ENCODE assay signal across 6 cellular contexts in the genomic region with DNA sequence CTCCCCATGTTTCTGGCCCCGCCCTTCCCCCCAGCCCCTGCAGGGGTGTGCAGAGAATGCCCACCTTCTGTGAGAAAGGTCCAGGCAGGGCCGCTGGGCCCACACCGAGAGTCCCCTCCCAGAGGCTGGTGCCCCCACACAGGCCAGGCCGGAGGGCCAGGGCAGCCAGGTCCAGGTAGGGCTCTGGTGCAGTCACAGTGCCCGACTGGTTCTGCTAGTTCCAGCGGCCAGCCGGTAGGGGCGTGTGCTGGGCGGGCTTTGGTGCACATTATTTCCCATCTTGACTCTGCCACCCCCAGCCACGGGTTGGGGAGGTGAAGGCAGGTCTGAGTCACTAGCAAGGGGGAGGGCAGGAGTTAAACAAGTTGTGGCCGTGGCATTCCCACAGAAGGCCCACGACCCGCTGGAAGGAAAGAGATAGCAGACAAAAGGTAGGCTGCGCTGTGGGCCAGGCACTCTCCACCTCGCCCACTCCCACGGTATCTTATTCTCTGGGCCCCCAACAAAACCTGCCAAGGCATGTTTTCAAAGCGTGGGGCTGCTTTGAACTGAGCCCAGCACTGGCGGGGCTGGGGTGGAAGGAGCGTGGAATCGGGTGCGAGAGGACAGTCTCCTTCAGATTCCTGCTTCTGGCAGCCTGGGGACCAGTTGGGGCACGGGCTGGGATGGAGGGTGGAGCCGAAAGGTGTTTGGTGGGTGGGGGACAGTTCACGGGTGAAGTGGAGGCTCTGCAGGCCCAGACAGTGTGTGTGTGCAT. TPM values are rescaled to one million over a fixed set of nuclear protein-coding genes. Genes with fewer than 3 reads are reported as not detected.
DNase-seq lines count a peak whose midpoint lies in the region; ATAC-seq and TF ChIP-seq lines count a peak whose summit lies in the region.

No MANE protein-coding gene starts in this region.

- peak; percentile 59 for DNase-seq in activated CD4-positive, alpha-beta T cell treated with anti-CD3 and anti-CD28 coated beads for 36 hours
- DNase-seq in activated CD4-positive, alpha-beta T cell treated with anti-CD3 and anti-CD28 coated beads, Interleukin-2, amount 50 U/mL, for 1 hour = no peak
- no peak for DNase-seq in esophagus squamous epithelium (lab: John Stamatoyannopoulos, UW)
- no peak for DNase-seq in GM19240 (ENCODE audit: insufficient read length, low spot score)

- H3K4me3 ChIP-seq in esophagus squamous epithelium = peak overlapping the region; percentile 69 to 76 (median 74)

- WGBS in esophagus squamous epithelium, 2 donors = 22 to 48% methylated on average over 11 to 13 of the region's 24 CpGs

- peaks cover 41% of the 10 kb centered on the region for H3K27me3 Mint-ChIP-seq in activated CD4-positive, alpha-beta T cell treated with anti-CD3 and anti-CD28 coated beads for 36 hours
- peaks cover 72% of the 10 kb centered on the region for H3K27me3 Mint-ChIP-seq in stimulated activated memory B cell treated with anti-CD40 and anti-IgM and Interleukin-4, amounts not matched to agents 10 μg/mL and 1 μg/mL and 100 μg/mL, for 72 hours

- TF ChIP-seq CTCF in esophagus squamous epithelium (IDR thresholded peaks at IDR 0.05) = peak in 5 of 6 experiments; percentile 16 to 71 (median 58)

- no peak overlapping the region for H3K4me3 Mint-ChIP-seq in activated CD4-positive, alpha-beta T cell treated with anti-CD3 and anti-CD28 coated beads for 36 hours
- H3K4me3 Mint-ChIP-seq in stimulated activated memory B cell treated with anti-CD40 and anti-IgM and Interleukin-4, amounts not matched to agents 10 μg/mL and 1 μg/mL and 100 μg/mL, for 72 hours = no peak overlapping the region

- no peak overlapping the region for H3K27ac Mint-ChIP-seq in activated CD4-positive, alpha-beta T cell treated with anti-CD3 and anti-CD28 coated beads for 36 hours
- H3K27ac Mint-ChIP-seq in stimulated activated memory B cell treated with anti-CD40 and anti-IgM and Interleukin-4, amounts not matched to agents 10 μg/mL and 1 μg/mL and 100 μg/mL, for 72 hours = no peak overlapping the region

- intact Hi-C loops in activated CD4-positive, alpha-beta T cell treated with anti-CD3 and anti-CD28 coated beads for 36 hours (cut with DNase I, micrococcal nuclease) = no loop called here
- intact Hi-C loops in esophagus squamous epithelium (cut with DNase I) = no loop called here

- H3K9me3 ChIP-seq in esophagus squamous epithelium = no peaks in the 10 kb centered on the region

- peaks cover 0 to 52% (median 4%) of the 10 kb centered on the region in 4 donors for H3K27me3 ChIP-seq in esophagus squamous epithelium

- H3K4me1 ChIP-seq in esophagus squamous epithelium = peaks cover 24 to 81% (median 26%) of the 10 kb centered on the region in 3 donors

- no peaks in the 10 kb centered on the region for H3K9me3 Mint-ChIP-seq in activated CD4-positive, alpha-beta T cell treated with anti-CD3 and anti-CD28 coated beads for 36 hours (ENCODE audit: low read depth)
- no peaks in the 10 kb centered on the region for H3K9me3 Mint-ChIP-seq in stimulated activated memory B cell treated with anti-CD40 and anti-IgM and Interleukin-4, amounts not matched to agents 10 μg/mL and 1 μg/mL and 100 μg/mL, for 72 hours

- peak in 3 of 4 donors; percentile 43 to 73 (median 71) for TF ChIP-seq POLR2A in esophagus squamous epithelium (IDR thresholded peaks at IDR 0.05)

- POLR2A ChIA-PET in activated CD4-positive, alpha-beta T cell treated with anti-CD3 and anti-CD28 coated beads for 36 hours (lab: Charles Lee) = no interaction called here

- peaks cover 9 to 35% (median 9%) of the 10 kb centered on the region in 3 donors for H3K36me3 ChIP-seq in esophagus squamous epithelium

- H3K36me3 Mint-ChIP-seq in activated CD4-positive, alpha-beta T cell treated with anti-CD3 and anti-CD28 coated beads for 36 hours (ENCODE audit: low read depth) = no peaks in the 10 kb centered on the region
- no peaks in the 10 kb centered on the region for H3K36me3 Mint-ChIP-seq in stimulated activated memory B cell treated with anti-CD40 and anti-IgM and Interleukin-4, amounts not matched to agents 10 μg/mL and 1 μg/mL and 100 μg/mL, for 72 hours

- ATAC-seq in activated CD4-positive, alpha-beta T cell treated with anti-CD3 and anti-CD28 coated beads for 36 hours = peak; percentile 78
- ATAC-seq in stimulated activated memory B cell treated with anti-CD40 and anti-IgM and Interleukin-4, amounts not matched to agents 10 μg/mL and 1 μg/mL and 100 μg/mL, for 72 hours = peak; percentile 42
- ATAC-seq in HG03025 (IDR thresholded peaks at IDR 0.05; ENCODE audit: low FRiP score, unreplicated experiment) = no peak

- CTCF ChIA-PET in activated CD4-positive, alpha-beta T cell treated with anti-CD3 and anti-CD28 coated beads for 36 hours (lab: Charles Lee) = interaction anchor here (1.1 kb wide), 1 partner anchor 8 kb away, joined by 3 read pairs; no protein-coding TSS in a partner anchor

- peak overlapping the region; percentile 76 to 96 (median 93) for H3K27ac ChIP-seq in esophagus squamous epithelium

- H3K4me1 Mint-ChIP-seq in activated CD4-positive, alpha-beta T cell treated with anti-CD3 and anti-CD28 coated beads for 36 hours = peaks cover 14% of the 10 kb centered on the region
- peaks cover 22% of the 10 kb centered on the region for H3K4me1 Mint-ChIP-seq in stimulated activated memory B cell treated with anti-CD40 and anti-IgM and Interleukin-4, amounts not matched to agents 10 μg/mL and 1 μg/mL and 100 μg/mL, for 72 hours

RNA-seq across cellular contexts. Expression of gene EPN3, which starts 1.9 kb away (rescaled TPM):
- not detected for total RNA-seq in activated CD4-positive, alpha-beta T cell treated with anti-CD3 and anti-CD28 coated beads for 36 hours
- 100 to 1,000 TPM in 1 of 4 donors, 10 to 100 TPM in 3; 24.5 to 111 (median 51.8) TPM for total RNA-seq in esophagus squamous epithelium

RNA-seq across cellular contexts. Expression of gene SPATA20, which starts 12.6 kb away (rescaled TPM):
- total RNA-seq in activated CD4-positive, alpha-beta T cell treated with anti-CD3 and anti-CD28 coated beads for 36 hours = 10 to 100 TPM in 1 of 2 experiments, 1 to 10 TPM in 1; 9.0 to 10.7 TPM
- total RNA-seq in esophagus squamous epithelium = 10 to 100 TPM; 34.1 to 67.3 (median 38.1) TPM

RNA-seq across cellular contexts. Expression of gene CACNA1G, which starts 26.1 kb away (rescaled TPM):
- not detected for total RNA-seq in activated CD4-positive, alpha-beta T cell treated with anti-CD3 and anti-CD28 coated beads for 36 hours
- under 1 TPM in 3 of 4 donors, not detected in 1; 0.11 to 0.38 (median 0.13) TPM for total RNA-seq in esophagus squamous epithelium

RNA-seq across cellular contexts. Expression of gene MYCBPAP, which starts 26.2 kb away (rescaled TPM):
- 1 to 10 TPM; 1.4 to 1.8 TPM for total RNA-seq in activated CD4-positive, alpha-beta T cell treated with anti-CD3 and anti-CD28 coated beads for 36 hours
- total RNA-seq in esophagus squamous epithelium = under 1 TPM in 1 of 4 donors, not detected in 3; 0.38 TPM

RNA-seq across cellular contexts. Expression of gene RSAD1, which starts 55.7 kb away (rescaled TPM):
- 10 to 100 TPM; 21.5 to 29.0 TPM for total RNA-seq in activated CD4-positive, alpha-beta T cell treated with anti-CD3 and anti-CD28 coated beads for 36 hours
- 10 to 100 TPM in 3 of 4 donors, 1 to 10 TPM in 1; 9.1 to 19.3 (median 14.2) TPM for total RNA-seq in esophagus squamous epithelium

Comparison
In these comparisons a context has a peak if more than half of its experiments do, and no peak if none do; other contexts are left out.
1. RNA of gene EPN3, which starts 1.9 kb away (total RNA-seq): 24.5 to 111 TPM in esophagus squamous epithelium; not detected in activated CD4-positive, alpha-beta T cell treated with anti-CD3 and anti-CD28 coated beads for 36 hours; every median in the first group is over 10 times any median in the second.